Comparison of ENCODE assay signal across 12 cellular contexts in genomic region chrX:10099411-10099810, GRCh38. TPM values are rescaled to one million over a fixed set of nuclear protein-coding genes. Genes with fewer than 3 reads are reported as not detected.
DNase-seq lines count a peak whose midpoint lies in the region; ATAC-seq and TF ChIP-seq lines count a peak whose summit lies in the region.
"Had no signal": no experiment of that assay in that cellular context is flagged by ENCODE, and none has a peak within 500 bp of the region (broad histone marks: within the 10 kb centered on the region; RNA-seq: fewer than 3 reads in every experiment).

No MANE protein-coding gene starts in this region.

- H3K27me3 Mint-ChIP-seq in CD8-positive, alpha-beta T cell (ENCODE audit: low read depth): no peaks in the 10 kb centered on the region

- peak overlapping the region; percentile 97 for H3K27ac Mint-ChIP-seq in CD8-positive, alpha-beta T cell
- H3K27ac Mint-ChIP-seq: neural progenitor cell had no signal

- peak overlapping the region; percentile 94 for H3K4me3 Mint-ChIP-seq in CD8-positive, alpha-beta T cell
- H3K4me3 Mint-ChIP-seq: neural progenitor cell had no signal

- DNase-seq in CD8-positive, alpha-beta T cell: no peak
- DNase-seq in esophagus squamous epithelium (lab: John Stamatoyannopoulos, UW) (no peak), NCI-H2227 (lab: John Stamatoyannopoulos, UW; ENCODE audit: unreplicated experiment) (no peak), HuH-7.5 (ENCODE audit: low spot score) (no peak), HEK293T (ENCODE audit: extremely low spot score) (no peak), dedifferentiated amniotic fluid mesenchymal stem cell (ENCODE audit: extremely low spot score) (no peak)
- DNase-seq: activated CD8-positive, alpha-beta memory T cell treated with anti-CD3 and anti-CD28 coated beads, Interleukin-2, amount 50 U/mL, for 4 hours; NCI-H446 had no signal

- no peak for TF ChIP-seq POLR2A in esophagus squamous epithelium (IDR thresholded peaks at IDR 0.05)

- peak overlapping the region; percentile 76 for H3K4me3 ChIP-seq in CD8-positive, alpha-beta T cell (ENCODE audit: low read depth, low read length)
- H3K4me3 ChIP-seq in SU-DHL-6 (ENCODE audit: insufficient read depth, low read length, poor library complexity, severe bottlenecking): peak overlapping the region; percentile 39
- no peak overlapping the region for H3K4me3 ChIP-seq in esophagus squamous epithelium
- H3K4me3 ChIP-seq in rectal smooth muscle tissue (ENCODE audit: low read length): no peak overlapping the region
- H3K4me3 ChIP-seq: neural progenitor cell, SK-N-MC had no signal

- H3F3A ChIP-seq in SU-DHL-6 (ENCODE audit: insufficient read depth): peaks cover 27% of the 10 kb centered on the region

- H3K4me1 Mint-ChIP-seq in CD8-positive, alpha-beta T cell (ENCODE audit: low read depth): peaks cover 60% of the 10 kb centered on the region
- H3K4me1 Mint-ChIP-seq: neural progenitor cell had no signal

- H3K9me3 Mint-ChIP-seq in CD8-positive, alpha-beta T cell: no peaks in the 10 kb centered on the region

- no peaks in the 10 kb centered on the region for H4K20me1 ChIP-seq in SU-DHL-6 (ENCODE audit: low read depth, low read length)

- no peak overlapping the region for H2AFZ ChIP-seq in SU-DHL-6 (ENCODE audit: low read depth, low read length, severe bottlenecking)
- H2AFZ ChIP-seq: neural progenitor cell had no signal

- H3K9ac ChIP-seq in SU-DHL-6 (ENCODE audit: low read length): peak overlapping the region; percentile 60
- no peak overlapping the region for H3K9ac ChIP-seq in rectal smooth muscle tissue (ENCODE audit: low read length)
- H3K9ac ChIP-seq: neural progenitor cell had no signal

- 44 to 58% methylated on average over 2 to 5 of the region's 5 CpGs for WGBS in esophagus squamous epithelium, 2 donors

- H3K27ac ChIP-seq in CD8-positive, alpha-beta T cell (ENCODE audit: low read depth, low read length): no peak overlapping the region
- H3K27ac ChIP-seq in SU-DHL-6 (ENCODE audit: low read depth, low read length): peak overlapping the region; percentile 96
- peak overlapping the region in 3 of 4 donors; percentile 55 to 75 (median 62) for H3K27ac ChIP-seq in esophagus squamous epithelium
- H3K27ac ChIP-seq in rectal smooth muscle tissue (ENCODE audit: low read depth, low read length): peak overlapping the region; percentile 64
- H3K27ac ChIP-seq: neural progenitor cell, SK-N-MC had no signal

- ATAC-seq in CD8-positive, alpha-beta T cell: no peak

- H3K36me3 ChIP-seq in CD8-positive, alpha-beta T cell (ENCODE audit: insufficient read depth, low read length): no peaks in the 10 kb centered on the region
- no peaks in the 10 kb centered on the region; the same call in 1 of the 2 replicates for H3K36me3 ChIP-seq in SU-DHL-6 (ENCODE audit: low read length)
- peaks cover 0 to 69% (median 0%) of the 10 kb centered on the region in 3 donors for H3K36me3 ChIP-seq in esophagus squamous epithelium
- H3K36me3 ChIP-seq in rectal smooth muscle tissue (ENCODE audit: control insufficient read depth, insufficient read depth, low read length): no peaks in the 10 kb centered on the region
- H3K36me3 ChIP-seq: neural progenitor cell had no signal

- peak overlapping the region; percentile 90 for H3K4me2 ChIP-seq in SU-DHL-6 (ENCODE audit: low read depth, low read length, poor library complexity, severe bottlenecking)
- H3K4me2 ChIP-seq: neural progenitor cell had no signal

- no peaks in the 10 kb centered on the region for H3K27me3 ChIP-seq in CD8-positive, alpha-beta T cell (ENCODE audit: insufficient read depth, low read length)
- no peaks in the 10 kb centered on the region for H3K27me3 ChIP-seq in SU-DHL-6 (ENCODE audit: low read length)
- no peaks in the 10 kb centered on the region for H3K27me3 ChIP-seq in esophagus squamous epithelium
- H3K27me3 ChIP-seq in rectal smooth muscle tissue (ENCODE audit: control insufficient read depth, insufficient read depth, low read length): no peaks in the 10 kb centered on the region
- H3K27me3 ChIP-seq: neural progenitor cell had no signal

- POLR2A ChIA-PET in CD8-positive, alpha-beta T cell (lab: Charles Lee): interaction anchor here (1.4 to 2.0 kb wide), 4 partner anchors 9 to 16 kb away, joined by 3 to 18 read pairs (median 6); no protein-coding TSS in a partner anchor
- POLR2A ChIA-PET in HEK293T (lab: Yijun Ruan, JAX): no interaction called here

- H3K9me3 ChIP-seq in CD8-positive, alpha-beta T cell (ENCODE audit: low read length): no peaks in the 10 kb centered on the region
- H3K9me3 ChIP-seq in SU-DHL-6 (ENCODE audit: insufficient read depth, low read length): no peaks in the 10 kb centered on the region
- no peaks in the 10 kb centered on the region for H3K9me3 ChIP-seq in esophagus squamous epithelium

- intact Hi-C loops in CD8-positive, alpha-beta T cell (cut with DNase I, micrococcal nuclease): loop anchor here (2.0 to 5.0 kb wide), 3 partner anchors 15 to 82 kb away; no protein-coding TSS in a partner anchor
- intact Hi-C loops in esophagus squamous epithelium (cut with DNase I): no loop called here

- peaks cover 35% of the 10 kb centered on the region for H3K36me3 Mint-ChIP-seq in CD8-positive, alpha-beta T cell

- TF ChIP-seq CTCF in CD8-positive, alpha-beta T cell (IDR thresholded peaks at IDR 0.05): no peak
- no peak for TF ChIP-seq CTCF in SU-DHL-6 (IDR thresholded peaks at IDR 0.05; ENCODE audit: insufficient read depth, low read length, poor library complexity, severe bottlenecking)
- no peak for TF ChIP-seq CTCF in esophagus squamous epithelium (IDR thresholded peaks at IDR 0.05)

- H3K79me2 ChIP-seq in SU-DHL-6 (ENCODE audit: insufficient read depth, low read length): peaks cover 16% of the 10 kb centered on the region; the same call in 1 of the 2 replicates

- CTCF ChIA-PET in CD8-positive, alpha-beta T cell (lab: Charles Lee): interaction anchor here (1.2 to 1.9 kb wide), 5 partner anchors 12 to 104 kb away, joined by 3 to 8 read pairs (median 6); no protein-coding TSS in a partner anchor
- CTCF ChIA-PET in HEK293T (lab: Yijun Ruan, JAX): no interaction called here

- H3K9me2 ChIP-seq in SU-DHL-6 (replicated peaks; ENCODE audit: insufficient read depth, low read length): no peaks in the 10 kb centered on the region

- peaks cover 18% of the 10 kb centered on the region for H3K4me1 ChIP-seq in CD8-positive, alpha-beta T cell (ENCODE audit: insufficient read depth, low read length)
- peaks cover 0 to 13% (median 0%) of the 10 kb centered on the region in 3 donors for H3K4me1 ChIP-seq in esophagus squamous epithelium
- H3K4me1 ChIP-seq in rectal smooth muscle tissue (ENCODE audit: control insufficient read depth, insufficient read depth, low read length): peaks cover 7% of the 10 kb centered on the region
- H3K4me1 ChIP-seq: neural progenitor cell had no signal

TF ChIP-seq in HEK293T, 16 proteins besides CTCF, POLR2A, EP300 and RAD21:
- TF ChIP-seq FOXA1 (IDR thresholded peaks at IDR 0.05): no peak
- no peak for TF ChIP-seq TARDBP (IDR thresholded peaks at IDR 0.05)
- no peak for TF ChIP-seq PKNOX1 (IDR thresholded peaks at IDR 0.05)
- TF ChIP-seq SUZ12 (IDR thresholded peaks at IDR 0.05): no peak
- TF ChIP-seq HDGF (IDR thresholded peaks at IDR 0.05; ENCODE audit: borderline replicate concordance): no peak
- TF ChIP-seq L3MBTL2 (conservative IDR thresholded peaks at IDR 0.05): no peak
- TF ChIP-seq ARNT (IDR thresholded peaks at IDR 0.05): no peak
- no peak for TF ChIP-seq ELF4 (IDR thresholded peaks at IDR 0.05)
- no peak for TF ChIP-seq SP1 (IDR thresholded peaks at IDR 0.05)

RNA-seq across cellular contexts. Expression of gene CLCN4, which starts 57.4 kb away (rescaled TPM):
- total RNA-seq in CD8-positive, alpha-beta T cell: under 1 TPM in 1 of 2 experiments, not detected in 1; 0.08 TPM
- 1 to 10 TPM in 1 of 4 donors, under 1 TPM in 3; 0.04 to 3.1 (median 0.53) TPM for total RNA-seq in esophagus squamous epithelium

Comparison
In these comparisons a context has a peak if more than half of its experiments do, and no peak if none do; other contexts are left out.
1. H3K4me3 ChIP-seq: peak in CD8-positive, alpha-beta T cell (single experiment) and SU-DHL-6 (single experiment); none in esophagus squamous epithelium (0 of 4) and rectal smooth muscle tissue (single experiment).